1 cellular context compared by ENCODE assay signal in genomic region chr10:8121199-8121890, GRCh38.
TF ChIP-seq lines count a peak whose summit lies in the region.

No MANE protein-coding gene starts in this region.

TF ChIP-seq in HEK293, 187 proteins besides CTCF, POLR2A, EP300 and RAD21 (continued from another document):
- TF ChIP-seq REST (tag by site-specific recombination; IDR thresholded peaks at IDR 0.05) (no peak), ZNF211 (tag by site-specific recombination; IDR thresholded peaks at IDR 0.05; ENCODE audit: low read depth) (no peak), SCRT2 (tag by site-specific recombination; IDR thresholded peaks at IDR 0.05) (peak; percentile 60), ZNF155 (tag by site-specific recombination; IDR thresholded peaks at IDR 0.05) (no peak), SALL2 (tag by site-specific recombination; IDR thresholded peaks at IDR 0.05; ENCODE audit: borderline replicate concordance) (no peak)
